In the genomic region with DNA sequence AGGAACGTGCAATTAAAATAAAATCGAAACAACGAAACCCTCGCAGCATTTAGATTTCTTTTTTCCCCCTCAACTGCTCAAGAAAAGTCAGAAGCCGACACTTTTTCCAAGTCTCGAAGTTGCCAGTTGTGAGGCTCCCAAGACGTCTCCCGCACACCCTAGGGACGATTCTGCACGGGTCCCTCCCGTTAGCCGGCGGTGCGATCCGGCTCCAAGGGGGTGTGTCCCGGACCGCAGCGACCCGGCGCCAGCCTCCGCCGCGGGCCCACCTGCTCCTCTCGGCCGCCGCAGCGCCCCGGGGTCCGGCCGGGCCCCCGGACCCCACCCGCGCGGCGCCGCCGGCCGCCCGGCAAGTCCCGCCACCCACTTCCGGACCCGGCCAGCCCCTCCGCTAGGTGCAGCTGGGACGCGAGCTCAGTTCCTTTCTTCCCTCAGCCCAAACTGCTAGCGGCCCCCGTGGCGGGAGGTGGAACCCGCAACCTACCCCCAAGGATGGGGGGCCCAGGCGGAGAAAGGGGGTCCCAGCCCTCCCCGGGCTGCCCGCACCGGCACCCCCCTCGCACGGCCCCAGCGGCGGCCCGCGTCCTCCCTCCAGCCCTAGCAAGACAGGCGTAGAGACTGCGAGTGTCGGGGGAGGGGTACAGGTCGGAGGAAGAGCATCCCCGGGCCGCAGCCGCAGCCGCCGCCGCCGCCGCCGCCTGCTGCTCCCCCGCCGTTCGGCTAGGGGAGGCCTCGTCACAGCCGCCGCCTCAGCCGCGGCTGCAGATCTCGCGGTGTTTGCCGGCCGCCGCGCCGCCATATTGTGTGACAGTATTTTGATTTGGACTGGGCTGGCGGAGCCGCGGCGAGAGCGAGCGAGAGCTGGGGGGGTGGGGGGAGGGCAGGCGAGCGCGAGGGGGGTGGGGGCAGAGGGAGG, we compare ENCODE assay signal across 1 cellular context.
TF ChIP-seq lines count a peak whose summit lies in the region.

No MANE protein-coding gene starts in this region.

TF ChIP-seq in HepG2, 621 proteins besides CTCF, POLR2A, EP300 and RAD21 (continued from another document and continues in another):
- peak; percentile 59; the same call in 1 of the 2 replicates for TF ChIP-seq ZNF761 (CRISPR knock-in tag; conservative IDR thresholded peaks at IDR 0.05)
- TF ChIP-seq YY1 (IDR thresholded peaks at IDR 0.05; ENCODE audit: insufficient read depth, insufficient replicate concordance, low read depth, low read length), result peak; percentile 97
- TF ChIP-seq AGO1 (IDR thresholded peaks at IDR 0.05; ENCODE audit: low read depth, low read length, poor library complexity, severe bottlenecking), result peak; percentile 20
- 0 out of 2 replicates have a peak, but pooled peaks have one; percentile 34 for TF ChIP-seq ZFP36L1 (CRISPR knock-in tag; IDR thresholded peaks at IDR 0.05)
- peak; percentile 81 for TF ChIP-seq ZNF776 (CRISPR knock-in tag; IDR thresholded peaks at IDR 0.05)
- TF ChIP-seq KLF9 (CRISPR knock-in tag; IDR thresholded peaks at IDR 0.05; ENCODE audit: low read depth), result 0 out of 2 replicates have a peak, but pooled peaks have one; percentile 39
- peak; percentile 8; the same call in 1 of the 2 replicates for TF ChIP-seq SALL2 (CRISPR knock-in tag; IDR thresholded peaks at IDR 0.05)
- peak; percentile 72; the same call in 1 of the 2 replicates for TF ChIP-seq YEATS2 (CRISPR knock-in tag; IDR thresholded peaks at IDR 0.05; ENCODE audit: borderline replicate concordance)
- TF ChIP-seq, protein P1, sequence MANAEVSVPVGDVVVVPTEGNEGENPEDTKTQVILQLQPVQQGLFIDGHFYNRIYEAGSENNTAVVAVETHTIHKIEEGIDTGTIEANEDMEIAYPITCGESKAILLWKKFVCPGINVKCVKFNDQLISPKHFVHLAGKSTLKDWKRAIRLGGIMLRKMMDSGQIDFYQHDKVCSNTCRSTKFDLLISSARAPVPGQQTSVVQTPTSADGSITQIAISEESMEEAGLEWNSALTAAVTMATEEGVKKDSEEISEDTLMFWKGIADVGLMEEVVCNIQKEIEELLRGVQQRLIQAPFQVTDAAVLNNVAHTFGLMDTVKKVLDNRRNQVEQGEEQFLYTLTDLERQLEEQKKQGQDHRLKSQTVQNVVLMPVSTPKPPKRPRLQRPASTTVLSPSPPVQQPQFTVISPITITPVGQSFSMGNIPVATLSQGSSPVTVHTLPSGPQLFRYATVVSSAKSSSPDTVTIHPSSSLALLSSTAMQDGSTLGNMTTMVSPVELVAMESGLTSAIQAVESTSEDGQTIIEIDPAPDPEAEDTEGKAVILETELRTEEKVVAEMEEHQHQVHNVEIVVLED (CRISPR knock-in tag; IDR thresholded peaks at IDR 0.05; ENCODE audit: borderline replicate concordance), result peak; percentile 62
- peak; percentile 12 for TF ChIP-seq FOXO1 (CRISPR knock-in tag; IDR thresholded peaks at IDR 0.05)
- TF ChIP-seq, protein P2, sequence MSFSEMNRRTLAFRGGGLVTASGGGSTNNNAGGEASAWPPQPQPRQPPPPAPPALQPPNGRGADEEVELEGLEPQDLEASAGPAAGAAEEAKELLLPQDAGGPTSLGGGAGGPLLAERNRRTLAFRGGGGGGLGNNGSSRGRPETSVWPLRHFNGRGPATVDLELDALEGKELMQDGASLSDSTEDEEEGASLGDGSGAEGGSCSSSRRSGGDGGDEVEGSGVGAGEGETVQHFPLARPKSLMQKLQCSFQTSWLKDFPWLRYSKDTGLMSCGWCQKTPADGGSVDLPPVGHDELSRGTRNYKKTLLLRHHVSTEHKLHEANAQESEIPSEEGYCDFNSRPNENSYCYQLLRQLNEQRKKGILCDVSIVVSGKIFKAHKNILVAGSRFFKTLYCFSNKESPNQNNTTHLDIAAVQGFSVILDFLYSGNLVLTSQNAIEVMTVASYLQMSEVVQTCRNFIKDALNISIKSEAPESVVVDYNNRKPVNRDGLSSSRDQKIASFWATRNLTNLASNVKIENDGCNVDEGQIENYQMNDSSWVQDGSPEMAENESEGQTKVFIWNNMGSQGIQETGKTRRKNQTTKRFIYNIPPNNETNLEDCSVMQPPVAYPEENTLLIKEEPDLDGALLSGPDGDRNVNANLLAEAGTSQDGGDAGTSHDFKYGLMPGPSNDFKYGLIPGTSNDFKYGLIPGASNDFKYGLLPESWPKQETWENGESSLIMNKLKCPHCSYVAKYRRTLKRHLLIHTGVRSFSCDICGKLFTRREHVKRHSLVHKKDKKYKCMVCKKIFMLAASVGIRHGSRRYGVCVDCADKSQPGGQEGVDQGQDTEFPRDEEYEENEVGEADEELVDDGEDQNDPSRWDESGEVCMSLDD (CRISPR knock-in tag; IDR thresholded peaks at IDR 0.05; ENCODE audit: borderline replicate concordance), result peak; percentile 18; the same call in 1 of the 2 replicates
- TF ChIP-seq, protein P3, sequence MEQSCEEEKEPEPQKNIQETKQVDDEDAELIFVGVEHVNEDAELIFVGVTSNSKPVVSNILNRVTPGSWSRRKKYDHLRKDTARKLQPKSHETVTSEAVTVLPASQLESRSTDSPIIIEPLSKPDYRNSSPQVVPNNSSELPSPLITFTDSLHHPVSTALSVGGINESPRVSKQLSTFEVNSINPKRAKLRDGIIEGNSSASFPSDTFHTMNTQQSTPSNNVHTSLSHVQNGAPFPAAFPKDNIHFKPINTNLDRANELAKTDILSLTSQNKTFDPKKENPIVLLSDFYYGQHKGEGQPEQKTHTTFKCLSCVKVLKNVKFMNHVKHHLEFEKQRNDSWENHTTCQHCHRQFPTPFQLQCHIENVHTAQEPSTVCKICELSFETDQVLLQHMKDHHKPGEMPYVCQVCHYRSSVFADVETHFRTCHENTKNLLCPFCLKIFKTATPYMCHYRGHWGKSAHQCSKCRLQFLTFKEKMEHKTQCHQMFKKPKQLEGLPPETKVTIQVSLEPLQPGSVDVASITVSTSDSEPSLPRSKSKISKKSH (CRISPR knock-in tag; IDR thresholded peaks at IDR 0.05; ENCODE audit: borderline replicate concordance), result peak; percentile 85; the same call in 1 of the 2 replicates
- TF ChIP-seq, protein P4, sequence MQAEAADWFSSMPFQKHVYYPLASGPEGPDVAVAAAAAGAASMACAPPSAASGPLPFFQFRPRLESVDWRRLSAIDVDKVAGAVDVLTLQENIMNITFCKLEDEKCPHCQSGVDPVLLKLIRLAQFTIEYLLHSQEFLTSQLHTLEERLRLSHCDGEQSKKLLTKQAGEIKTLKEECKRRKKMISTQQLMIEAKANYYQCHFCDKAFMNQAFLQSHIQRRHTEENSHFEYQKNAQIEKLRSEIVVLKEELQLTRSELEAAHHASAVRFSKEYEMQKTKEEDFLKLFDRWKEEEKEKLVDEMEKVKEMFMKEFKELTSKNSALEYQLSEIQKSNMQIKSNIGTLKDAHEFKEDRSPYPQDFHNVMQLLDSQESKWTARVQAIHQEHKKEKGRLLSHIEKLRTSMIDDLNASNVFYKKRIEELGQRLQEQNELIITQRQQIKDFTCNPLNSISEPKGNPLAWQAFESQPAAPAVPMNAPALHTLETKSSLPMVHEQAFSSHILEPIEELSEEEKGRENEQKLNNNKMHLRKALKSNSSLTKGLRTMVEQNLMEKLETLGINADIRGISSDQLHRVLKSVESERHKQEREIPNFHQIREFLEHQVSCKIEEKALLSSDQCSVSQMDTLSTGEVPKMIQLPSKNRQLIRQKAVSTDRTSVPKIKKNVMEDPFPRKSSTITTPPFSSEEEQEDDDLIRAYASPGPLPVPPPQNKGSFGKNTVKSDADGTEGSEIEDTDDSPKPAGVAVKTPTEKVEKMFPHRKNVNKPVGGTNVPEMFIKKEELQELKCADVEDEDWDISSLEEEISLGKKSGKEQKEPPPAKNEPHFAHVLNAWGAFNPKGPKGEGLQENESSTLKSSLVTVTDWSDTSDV (CRISPR knock-in tag; IDR thresholded peaks at IDR 0.05), result no peak
- TF ChIP-seq ZFYVE20 (CRISPR knock-in tag; IDR thresholded peaks at IDR 0.05; ENCODE audit: borderline replicate concordance, low read depth), result peak; percentile 75; the same call in 1 of the 2 replicates
- peak; percentile 89 for TF ChIP-seq ZSCAN29 (CRISPR knock-in tag; conservative IDR thresholded peaks at IDR 0.05)
- TF ChIP-seq ZNF749 (CRISPR knock-in tag; IDR thresholded peaks at IDR 0.05; ENCODE audit: borderline replicate concordance), result peak; percentile 33; the same call in 1 of the 2 replicates
- TF ChIP-seq ZNF790 (CRISPR knock-in tag; IDR thresholded peaks at IDR 0.05; ENCODE audit: borderline replicate concordance), result peak; percentile 66; the same call in 1 of the 2 replicates
- peak; percentile 49 for TF ChIP-seq ZNF768 (CRISPR knock-in tag; IDR thresholded peaks at IDR 0.05)
- TF ChIP-seq, protein P5, sequence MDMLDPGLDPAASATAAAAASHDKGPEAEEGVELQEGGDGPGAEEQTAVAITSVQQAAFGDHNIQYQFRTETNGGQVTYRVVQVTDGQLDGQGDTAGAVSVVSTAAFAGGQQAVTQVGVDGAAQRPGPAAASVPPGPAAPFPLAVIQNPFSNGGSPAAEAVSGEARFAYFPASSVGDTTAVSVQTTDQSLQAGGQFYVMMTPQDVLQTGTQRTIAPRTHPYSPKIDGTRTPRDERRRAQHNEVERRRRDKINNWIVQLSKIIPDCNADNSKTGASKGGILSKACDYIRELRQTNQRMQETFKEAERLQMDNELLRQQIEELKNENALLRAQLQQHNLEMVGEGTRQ (IDR thresholded peaks at IDR 0.05; ENCODE audit: low read depth, low read length), result no peak
- TF ChIP-seq, protein P5 (CRISPR knock-in tag; IDR thresholded peaks at IDR 0.05; ENCODE audit: borderline replicate concordance), result no peak
- TF ChIP-seq KDM4B (CRISPR knock-in tag; IDR thresholded peaks at IDR 0.05), result no peak; the same call in 1 of the 2 replicates
- TF ChIP-seq ZSCAN9 (CRISPR knock-in tag; IDR thresholded peaks at IDR 0.05; ENCODE audit: borderline replicate concordance), result peak; percentile 85
- TF ChIP-seq ZNF839 (CRISPR knock-in tag; IDR thresholded peaks at IDR 0.05; ENCODE audit: borderline replicate concordance), result no peak
- no peak for TF ChIP-seq RNF2 (conservative IDR thresholded peaks at IDR 0.05; ENCODE audit: low read depth)
- TF ChIP-seq ZNF883 (CRISPR knock-in tag; IDR thresholded peaks at IDR 0.05; ENCODE audit: not compliant biosample characterization), result peak; percentile 73
- TF ChIP-seq ZNF616 (CRISPR knock-in tag; IDR thresholded peaks at IDR 0.05; ENCODE audit: low read depth), result 0 out of 2 replicates have a peak, but pooled peaks have one; percentile 64
- TF ChIP-seq ZNF713 (CRISPR knock-in tag; IDR thresholded peaks at IDR 0.05), result 0 out of 2 replicates have a peak, but pooled peaks have one; percentile 55
- TF ChIP-seq ZNF225 (CRISPR knock-in tag; IDR thresholded peaks at IDR 0.05), result peak; percentile 74
- peak; percentile 77; the same call in 1 of the 2 replicates for TF ChIP-seq HES4 (CRISPR knock-in tag; IDR thresholded peaks at IDR 0.05; ENCODE audit: borderline replicate concordance)
- TF ChIP-seq SP4 (CRISPR knock-in tag; IDR thresholded peaks at IDR 0.05), result peak; percentile 64
- TF ChIP-seq, protein P6, sequence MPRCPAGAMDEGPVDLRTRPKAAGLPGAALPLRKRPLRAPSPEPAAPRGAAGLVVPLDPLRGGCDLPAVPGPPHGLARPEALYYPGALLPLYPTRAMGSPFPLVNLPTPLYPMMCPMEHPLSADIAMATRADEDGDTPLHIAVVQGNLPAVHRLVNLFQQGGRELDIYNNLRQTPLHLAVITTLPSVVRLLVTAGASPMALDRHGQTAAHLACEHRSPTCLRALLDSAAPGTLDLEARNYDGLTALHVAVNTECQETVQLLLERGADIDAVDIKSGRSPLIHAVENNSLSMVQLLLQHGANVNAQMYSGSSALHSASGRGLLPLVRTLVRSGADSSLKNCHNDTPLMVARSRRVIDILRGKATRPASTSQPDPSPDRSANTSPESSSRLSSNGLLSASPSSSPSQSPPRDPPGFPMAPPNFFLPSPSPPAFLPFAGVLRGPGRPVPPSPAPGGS (CRISPR knock-in tag; IDR thresholded peaks at IDR 0.05), result peak; percentile 87
- peak; percentile 78 for TF ChIP-seq POGZ (CRISPR knock-in tag; IDR thresholded peaks at IDR 0.05)
- peak; percentile 38; the same call in 1 of the 2 replicates for TF ChIP-seq ZSCAN21 (CRISPR knock-in tag; IDR thresholded peaks at IDR 0.05; ENCODE audit: borderline replicate concordance)
- peak in 1 of 2 experiments; percentile 73; a peak in 2 of 4 replicates for TF ChIP-seq KLF16 (CRISPR knock-in tag; IDR thresholded peaks at IDR 0.05)
- TF ChIP-seq NFE2L1 (CRISPR knock-in tag; IDR thresholded peaks at IDR 0.05; ENCODE audit: borderline replicate concordance), result peak; percentile 37; the same call in 1 of the 2 replicates
- peak; percentile 36; the same call in 1 of the 2 replicates for TF ChIP-seq KLF6 (CRISPR knock-in tag; IDR thresholded peaks at IDR 0.05)
- peak; percentile 93 for TF ChIP-seq SPEN (CRISPR knock-in tag; IDR thresholded peaks at IDR 0.05; ENCODE audit: low read depth)
- TF ChIP-seq, protein P7, sequence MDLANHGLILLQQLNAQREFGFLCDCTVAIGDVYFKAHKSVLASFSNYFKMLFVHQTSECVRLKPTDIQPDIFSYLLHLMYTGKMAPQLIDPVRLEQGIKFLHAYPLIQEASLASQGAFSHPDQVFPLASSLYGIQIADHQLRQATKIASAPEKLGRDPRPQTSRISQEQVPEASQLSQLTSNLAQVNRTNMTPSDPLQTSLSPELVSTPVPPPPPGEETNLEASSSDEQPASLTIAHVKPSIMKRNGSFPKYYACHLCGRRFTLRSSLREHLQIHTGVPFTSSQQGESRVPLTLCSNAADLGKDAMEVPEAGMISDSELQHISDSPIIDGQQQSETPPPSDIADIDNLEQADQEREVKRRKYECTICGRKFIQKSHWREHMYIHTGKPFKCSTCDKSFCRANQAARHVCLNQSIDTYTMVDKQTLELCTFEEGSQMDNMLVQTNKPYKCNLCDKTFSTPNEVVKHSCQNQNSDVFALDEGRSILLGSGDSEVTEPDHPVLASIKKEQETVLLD (CRISPR knock-in tag; IDR thresholded peaks at IDR 0.05; ENCODE audit: low read depth), result peak; percentile 88
- 0 out of 2 replicates have a peak, but pooled peaks have one; percentile 55 for TF ChIP-seq ZNF510 (CRISPR knock-in tag; IDR thresholded peaks at IDR 0.05; ENCODE audit: low read depth)
